ENCODE assay signal across 8 cellular contexts in the genomic region with DNA sequence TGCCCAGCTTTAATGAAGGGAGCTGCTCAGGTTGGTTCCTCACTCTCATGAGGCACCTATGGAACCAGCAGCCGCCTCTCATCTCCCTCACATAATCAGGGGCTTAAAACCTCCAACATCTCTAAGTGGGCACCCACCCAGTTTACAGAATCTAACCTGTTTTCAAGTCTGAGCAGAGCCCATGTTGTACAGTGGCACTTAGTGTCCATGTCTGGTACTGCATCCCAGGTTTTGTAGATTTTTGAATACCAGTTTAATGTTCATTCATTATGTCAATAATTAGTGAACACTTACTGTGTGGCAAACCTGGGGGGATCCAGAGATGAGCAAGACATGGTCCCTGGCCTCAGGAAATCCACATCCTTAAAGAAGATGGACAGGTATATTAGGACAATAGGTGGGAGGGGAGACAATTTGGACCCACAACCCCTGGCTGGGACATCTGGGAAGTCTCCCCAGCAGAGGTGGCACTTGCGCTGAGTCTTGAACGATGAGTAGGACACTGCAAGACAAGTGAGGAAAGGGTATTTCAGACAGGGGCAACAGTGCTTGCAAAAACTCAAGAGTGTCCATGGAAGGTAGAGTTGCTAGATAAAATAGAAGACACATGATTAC.
DNase-seq lines count a peak whose midpoint lies in the region; ATAC-seq and TF ChIP-seq lines count a peak whose summit lies in the region.

No MANE protein-coding gene starts in this region.

- no peaks in the 10 kb centered on the region for H3K9me3 ChIP-seq in RWPE2 (ENCODE audit: severe bottlenecking)

- H3K27ac ChIP-seq in RWPE2 (ENCODE audit: poor library complexity, severe bottlenecking) = peak overlapping the region; percentile 23
- no peak overlapping the region for H3K27ac ChIP-seq in foreskin keratinocyte

- intact Hi-C loops in posterior vena cava (cut with DNase I) = no loop called here

- TF ChIP-seq CTCF in RWPE2 (IDR thresholded peaks at IDR 0.05; ENCODE audit: poor library complexity, severe bottlenecking) (peak; percentile 91), foreskin keratinocyte (conservative IDR thresholded peaks at IDR 0.05) (peak; percentile 87), retinal pigment epithelial cell (conservative IDR thresholded peaks at IDR 0.05; ENCODE audit: low read depth, low read length) (peak; percentile 89)

- H3K4me3 ChIP-seq in RWPE2 (ENCODE audit: severe bottlenecking) (no peak overlapping the region), retinal pigment epithelial cell (ENCODE audit: low read length) (no peak overlapping the region)

- DNase-seq in COLO829 (ENCODE audit: low spot score) (peak; percentile 51), HCEC 1CT (peak; percentile 8), RWPE2 (ENCODE audit: low spot score) (no peak), foreskin keratinocyte (no peak), retinal pigment epithelial cell (ENCODE audit: low read depth) (no peak), posterior vena cava (ENCODE audit: low spot score) (no peak)

- H3K36me3 ChIP-seq in RWPE2 (ENCODE audit: low read depth) = no peaks in the 10 kb centered on the region

- H3K27me3 ChIP-seq in RWPE2 (ENCODE audit: insufficient read depth, poor library complexity, severe bottlenecking) = no peaks in the 10 kb centered on the region
- H3K27me3 ChIP-seq in foreskin keratinocyte = peaks cover 10% of the 10 kb centered on the region

- ATAC-seq in RWPE2 (ENCODE audit: low read depth) = peak; percentile 60
- peak; percentile 34 for ATAC-seq in foreskin keratinocyte
- no peak for ATAC-seq in GM18519 (IDR thresholded peaks at IDR 0.05; ENCODE audit: low FRiP score, unreplicated experiment)
- no peak for ATAC-seq in GM19351 (IDR thresholded peaks at IDR 0.05; ENCODE audit: unreplicated experiment)

- H3K4me1 ChIP-seq in RWPE2 (ENCODE audit: insufficient read depth, poor library complexity, severe bottlenecking) (peaks cover 5% of the 10 kb centered on the region), foreskin keratinocyte (no peaks in the 10 kb centered on the region)

Comparison
In these comparisons a context has a peak if more than half of its experiments do, and no peak if none do; other contexts are left out.
1. DNase-seq: peak in COLO829 (single experiment) and HCEC 1CT (single experiment); none in RWPE2 (single experiment), foreskin keratinocyte (0 of 2), retinal pigment epithelial cell (single experiment) and posterior vena cava (single experiment).
2. ATAC-seq: peak in RWPE2 (single experiment) and foreskin keratinocyte (single experiment); none in GM18519 (single experiment) and GM19351 (single experiment).
3. Peak in every context shown above with its lines, with median percentiles within 50 percentile points of each other: CTCF ChIP-seq.